Comparison of ENCODE assay signal across 15 cellular contexts in genomic region chr5:112532654-112533314, GRCh38.
DNase-seq lines count a peak whose midpoint lies in the region; ATAC-seq, FAIRE-seq and TF ChIP-seq lines count a peak whose summit lies in the region.
"Had no signal": no experiment of that assay in that cellular context is flagged by ENCODE, and none has a peak within 500 bp of the region (broad histone marks: within the 10 kb centered on the region; RNA-seq: fewer than 3 reads in every experiment).

No MANE protein-coding gene starts in this region.

- H3K27me3 ChIP-seq in testis, result no peaks in the 10 kb centered on the region
- H3K27me3 ChIP-seq: neural progenitor cell had no signal

- POLR2A ChIA-PET in A549 (lab: Yijun Ruan, JAX), result no interaction called here

- intact Hi-C loops in testis (cut with DNase I; ENCODE audit: low total_unique reads), result no loop called here

- H3K9me3 ChIP-seq in A549 (no peaks in the 10 kb centered on the region), testis (no peaks in the 10 kb centered on the region)

- no peak for TF ChIP-seq RAD21 in A549 (conservative IDR thresholded peaks at IDR 0.05 in 1 of 2, IDR thresholded peaks at IDR 0.05 in 1 of 2)

- TF ChIP-seq EP300 in A549 (IDR thresholded peaks at IDR 0.05), result no peak

- H3K27ac ChIP-seq in A549 (no peak overlapping the region), caudate nucleus (ENCODE audit: low read depth, low read length) (peak overlapping the region; percentile 88), testis (no peak overlapping the region)
- H3K27ac ChIP-seq: neural progenitor cell had no signal

- H3K36me3 ChIP-seq in testis (ENCODE audit: low read depth, missing control alignments), result no peaks in the 10 kb centered on the region
- H3K36me3 ChIP-seq: neural progenitor cell had no signal

- CTCF ChIA-PET in A549 (lab: Yijun Ruan, JAX), result interaction anchor here (1.3 to 2.0 kb wide), 2 partner anchors 18 to 113 kb away, joined by 4 to 8 read pairs; no protein-coding TSS in a partner anchor

- no peak for ATAC-seq in A549
- ATAC-seq in GM19328 (IDR thresholded peaks at IDR 0.05; ENCODE audit: unreplicated experiment), result peak; percentile 45
- ATAC-seq in HG03432 (IDR thresholded peaks at IDR 0.05; ENCODE audit: unreplicated experiment), result peak; percentile 64
- ATAC-seq: effector memory CD8-positive, alpha-beta T cell had no signal

- H3K4me3 ChIP-seq in A549 (no peak overlapping the region), testis (no peak overlapping the region)
- H3K4me3 ChIP-seq: neural progenitor cell had no signal

- in situ Hi-C loops in GM13976 (cut with MboI; ENCODE audit: low sequenced_read_pairs, unreplicated experiment), result no loop called here

- no peak for FAIRE-seq in A549 (lab: Jason Lieb, UNC)

- TF ChIP-seq CTCF in A549 (IDR thresholded peaks at IDR 0.05), result no peak
- no peak for TF ChIP-seq CTCF in GM13976 (IDR thresholded peaks at IDR 0.05; ENCODE audit: borderline replicate concordance, control extremely low read depth, extremely low read depth, insufficient read depth, missing control alignments)
- TF ChIP-seq CTCF in testis (IDR thresholded peaks at IDR 0.05), result no peak

- H3K4me1 ChIP-seq in A549 (peaks cover 11% of the 10 kb centered on the region; the same call in 2 of the 3 replicates), testis (no peaks in the 10 kb centered on the region)
- H3K4me1 ChIP-seq: neural progenitor cell had no signal

- TF ChIP-seq POLR2A in A549 (IDR thresholded peaks at IDR 0.05; ENCODE audit: low read length) (no peak), testis (IDR thresholded peaks at IDR 0.05) (no peak)

- H3K4me2 ChIP-seq in A549, result peak overlapping the region; percentile 26; the same call in 1 of the 3 replicates
- H3K4me2 ChIP-seq: neural progenitor cell had no signal

- WGBS in A549 (ENCODE audit: missing lambda C conversion rate), result 80% methylated on average over 4 of the region's 4 CpGs
- WGBS in testis, 2 donors, result 82 to 85% methylated on average over 4 of the region's 4 CpGs

- no peak for DNase-seq in A549 (ENCODE audit: low read depth in 1 of 2, low spot score in 1 of 2)
- peak in 7 of 61 donors; percentile 6 to 73 (median 26) for DNase-seq in caudate nucleus (lab: John Stamatoyannopoulos, UW)
- DNase-seq in GM13976 (ENCODE audit: low spot score), result no peak
- DNase-seq in NCI-H748 treated with DMSO at 0.1 percent for 48 hours (lab: John Stamatoyannopoulos, UW), result no peak
- DNase-seq in testis, result no peak
- no peak for DNase-seq in A172 (ENCODE audit: low spot score)
- DNase-seq: activated CD4-positive, alpha-beta T cell treated with anti-CD3 and anti-CD28 coated beads for 1 hour; activated CD8-positive, alpha-beta memory T cell treated with anti-CD3 and anti-CD28 coated beads, Interleukin-2, amount 50 U/mL, for 4 hours; effector memory CD8-positive, alpha-beta T cell; GOT3; NCI-H2227 treated with DMSO at 0.1 percent for 48 hours; stimulated activated naive CD8-positive, alpha-beta T cell treated with anti-CD3 and anti-CD28 coated beads, Interleukin-15, amount 100 ng/mL, for 72 hours had no signal

TF ChIP-seq in A549, 52 proteins besides CTCF, POLR2A, EP300 and RAD21:
- TF ChIP-seq HOXB13 (CRISPR knock-in tag; IDR thresholded peaks at IDR 0.05; ENCODE audit: low read depth) (no peak), CHD4 (IDR thresholded peaks at IDR 0.05; ENCODE audit: borderline replicate concordance) (no peak), CBX8 (IDR thresholded peaks at IDR 0.05) (no peak), HOXA7 (CRISPR knock-in tag; IDR thresholded peaks at IDR 0.05) (no peak), RFX5 (IDR thresholded peaks at IDR 0.05) (no peak), EHMT2 (IDR thresholded peaks at IDR 0.05; ENCODE audit: low read depth) (no peak), KDM5A (IDR thresholded peaks at IDR 0.05) (no peak), FOXS1 (CRISPR knock-in tag; IDR thresholded peaks at IDR 0.05) (no peak), SMC3 (IDR thresholded peaks at IDR 0.05) (no peak), NFE2L2 (conservative IDR thresholded peaks at IDR 0.05; ENCODE audit: low read length) (no peak), HES2 (IDR thresholded peaks at IDR 0.05) (no peak), KDM1A (IDR thresholded peaks at IDR 0.05; ENCODE audit: low read depth) (no peak), MAFK (IDR thresholded peaks at IDR 0.05; ENCODE audit: partially characterized antibody) (no peak), JUN (IDR thresholded peaks at IDR 0.05) (no peak), JUNB (IDR thresholded peaks at IDR 0.05) (no peak)
- TF ChIP-seq, protein P1, sequence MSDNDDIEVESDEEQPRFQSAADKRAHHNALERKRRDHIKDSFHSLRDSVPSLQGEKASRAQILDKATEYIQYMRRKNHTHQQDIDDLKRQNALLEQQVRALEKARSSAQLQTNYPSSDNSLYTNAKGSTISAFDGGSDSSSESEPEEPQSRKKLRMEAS (IDR thresholded peaks at IDR 0.05), result no peak
- TF ChIP-seq, protein P2, sequence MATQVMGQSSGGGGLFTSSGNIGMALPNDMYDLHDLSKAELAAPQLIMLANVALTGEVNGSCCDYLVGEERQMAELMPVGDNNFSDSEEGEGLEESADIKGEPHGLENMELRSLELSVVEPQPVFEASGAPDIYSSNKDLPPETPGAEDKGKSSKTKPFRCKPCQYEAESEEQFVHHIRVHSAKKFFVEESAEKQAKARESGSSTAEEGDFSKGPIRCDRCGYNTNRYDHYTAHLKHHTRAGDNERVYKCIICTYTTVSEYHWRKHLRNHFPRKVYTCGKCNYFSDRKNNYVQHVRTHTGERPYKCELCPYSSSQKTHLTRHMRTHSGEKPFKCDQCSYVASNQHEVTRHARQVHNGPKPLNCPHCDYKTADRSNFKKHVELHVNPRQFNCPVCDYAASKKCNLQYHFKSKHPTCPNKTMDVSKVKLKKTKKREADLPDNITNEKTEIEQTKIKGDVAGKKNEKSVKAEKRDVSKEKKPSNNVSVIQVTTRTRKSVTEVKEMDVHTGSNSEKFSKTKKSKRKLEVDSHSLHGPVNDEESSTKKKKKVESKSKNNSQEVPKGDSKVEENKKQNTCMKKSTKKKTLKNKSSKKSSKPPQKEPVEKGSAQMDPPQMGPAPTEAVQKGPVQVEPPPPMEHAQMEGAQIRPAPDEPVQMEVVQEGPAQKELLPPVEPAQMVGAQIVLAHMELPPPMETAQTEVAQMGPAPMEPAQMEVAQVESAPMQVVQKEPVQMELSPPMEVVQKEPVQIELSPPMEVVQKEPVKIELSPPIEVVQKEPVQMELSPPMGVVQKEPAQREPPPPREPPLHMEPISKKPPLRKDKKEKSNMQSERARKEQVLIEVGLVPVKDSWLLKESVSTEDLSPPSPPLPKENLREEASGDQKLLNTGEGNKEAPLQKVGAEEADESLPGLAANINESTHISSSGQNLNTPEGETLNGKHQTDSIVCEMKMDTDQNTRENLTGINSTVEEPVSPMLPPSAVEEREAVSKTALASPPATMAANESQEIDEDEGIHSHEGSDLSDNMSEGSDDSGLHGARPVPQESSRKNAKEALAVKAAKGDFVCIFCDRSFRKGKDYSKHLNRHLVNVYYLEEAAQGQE (IDR thresholded peaks at IDR 0.05), result no peak
- TF ChIP-seq, protein P3, sequence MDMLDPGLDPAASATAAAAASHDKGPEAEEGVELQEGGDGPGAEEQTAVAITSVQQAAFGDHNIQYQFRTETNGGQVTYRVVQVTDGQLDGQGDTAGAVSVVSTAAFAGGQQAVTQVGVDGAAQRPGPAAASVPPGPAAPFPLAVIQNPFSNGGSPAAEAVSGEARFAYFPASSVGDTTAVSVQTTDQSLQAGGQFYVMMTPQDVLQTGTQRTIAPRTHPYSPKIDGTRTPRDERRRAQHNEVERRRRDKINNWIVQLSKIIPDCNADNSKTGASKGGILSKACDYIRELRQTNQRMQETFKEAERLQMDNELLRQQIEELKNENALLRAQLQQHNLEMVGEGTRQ (IDR thresholded peaks at IDR 0.05), result no peak
- TF ChIP-seq, protein P4, sequence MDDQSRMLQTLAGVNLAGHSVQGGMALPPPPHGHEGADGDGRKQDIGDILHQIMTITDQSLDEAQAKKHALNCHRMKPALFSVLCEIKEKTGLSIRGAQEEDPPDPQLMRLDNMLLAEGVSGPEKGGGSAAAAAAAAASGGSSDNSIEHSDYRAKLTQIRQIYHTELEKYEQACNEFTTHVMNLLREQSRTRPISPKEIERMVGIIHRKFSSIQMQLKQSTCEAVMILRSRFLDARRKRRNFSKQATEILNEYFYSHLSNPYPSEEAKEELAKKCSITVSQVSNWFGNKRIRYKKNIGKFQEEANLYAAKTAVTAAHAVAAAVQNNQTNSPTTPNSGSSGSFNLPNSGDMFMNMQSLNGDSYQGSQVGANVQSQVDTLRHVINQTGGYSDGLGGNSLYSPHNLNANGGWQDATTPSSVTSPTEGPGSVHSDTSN (IDR thresholded peaks at IDR 0.05), result no peak

Comparison
In these comparisons a context has a peak if more than half of its experiments do, and no peak if none do; other contexts are left out.
1. ATAC-seq: peak in GM19328 (single experiment) and HG03432 (single experiment); none in A549 (0 of 2).